8 cellular contexts compared by ENCODE assay signal in genomic region chr17:2055494-2056220, GRCh38. TPM values are rescaled to one million over a fixed set of nuclear protein-coding genes. Genes with fewer than 3 reads are reported as not detected.
DNase-seq lines count a peak whose midpoint lies in the region; ATAC-seq and TF ChIP-seq lines count a peak whose summit lies in the region.

No MANE protein-coding gene starts in this region.

- H3K27me3 ChIP-seq in ACC112 (ENCODE audit: insufficient read depth, low read length) (peaks cover 8% of the 10 kb centered on the region; the same call in 1 of the 2 replicates), HUES6 (ENCODE audit: control insufficient read depth, insufficient read depth, low read length) (peaks cover 94% of the 10 kb centered on the region), adrenal gland (no peaks in the 10 kb centered on the region), right lobe of liver (peaks cover 0 to 19% of the 10 kb centered on the region in 2 donors), testis (no peaks in the 10 kb centered on the region)

- intact Hi-C loops in adrenal gland (cut with DNase I) (loop anchor here (2.0 to 10.0 kb wide), 5 partner anchors 119 to 229 kb away; no protein-coding TSS in a partner anchor), right lobe of liver (cut with DNase I) (loop anchor here (5.0 to 10.0 kb wide), 2 partner anchors 187 to 189 kb away; no protein-coding TSS in a partner anchor), testis (cut with DNase I; ENCODE audit: low total_unique reads) (loop anchor here (2.0 kb wide), 1 partner anchor 189 kb away; no protein-coding TSS in a partner anchor), Calu3 (cut with micrococcal nuclease; ENCODE audit: unreplicated experiment) (no loop called here)

- H3K27ac Mint-ChIP-seq in progenitor cell of endocrine pancreas (no peak overlapping the region), Calu3 (ENCODE audit: unreplicated experiment) (no peak overlapping the region)

- TF ChIP-seq CTCF in adrenal gland (IDR thresholded peaks at IDR 0.05): no peak
- no peak for TF ChIP-seq CTCF in right lobe of liver (IDR thresholded peaks at IDR 0.05)
- TF ChIP-seq CTCF in testis (IDR thresholded peaks at IDR 0.05): no peak
- no peak for TF ChIP-seq CTCF in progenitor cell of endocrine pancreas (IDR thresholded peaks at IDR 0.05; ENCODE audit: unreplicated experiment)
- TF ChIP-seq CTCF in Calu3 (IDR thresholded peaks at IDR 0.05; ENCODE audit: unreplicated experiment): no peak

- DNase-seq in adrenal gland: no peak
- DNase-seq in right lobe of liver: peak in 2 of 3 donors; percentile 54 to 63
- no peak for DNase-seq in testis
- no peak for DNase-seq in progenitor cell of endocrine pancreas (ENCODE audit: low spot score, unreplicated experiment)
- DNase-seq in Calu3: no peak

- no peaks in the 10 kb centered on the region for H3K4me1 ChIP-seq in ACC112 (ENCODE audit: control insufficient read depth, insufficient read depth, low read length, unreplicated experiment)
- peaks cover 21% of the 10 kb centered on the region; the same call in 1 of the 2 replicates for H3K4me1 ChIP-seq in HUES6 (ENCODE audit: control insufficient read depth, insufficient read depth, low read length)
- H3K4me1 ChIP-seq in adrenal gland (replicated peaks in 1 of 2): peaks cover 14 to 28% of the 10 kb centered on the region in 2 donors
- peaks cover 0 to 37% (median 5%) of the 10 kb centered on the region in 4 donors for H3K4me1 ChIP-seq in right lobe of liver
- H3K4me1 ChIP-seq in testis: peaks cover 19% of the 10 kb centered on the region

- ATAC-seq in right lobe of liver: peak in 1 of 4 donors; percentile 6
- ATAC-seq in GM21367 (IDR thresholded peaks at IDR 0.05; ENCODE audit: unreplicated experiment): no peak

- H3K36me3 Mint-ChIP-seq in progenitor cell of endocrine pancreas (ENCODE audit: insufficient read depth): peaks cover 12% of the 10 kb centered on the region
- H3K36me3 Mint-ChIP-seq in Calu3 (ENCODE audit: insufficient read depth, unreplicated experiment): peaks cover 5% of the 10 kb centered on the region

- H3K27me3 Mint-ChIP-seq in progenitor cell of endocrine pancreas (peaks cover 42% of the 10 kb centered on the region), Calu3 (ENCODE audit: unreplicated experiment) (peaks cover 32% of the 10 kb centered on the region)

- CTCF ChIA-PET in Calu3 (lab: Charles Lee): interaction anchor here (1.5 to 2.6 kb wide), 3 partner anchors 38 to 189 kb away, joined by 3 to 22 read pairs (median 5); no protein-coding TSS in a partner anchor

- H3K4me3 ChIP-seq in ACC112 (ENCODE audit: low read depth, low read length) (peak overlapping the region; percentile 79), HUES6 (ENCODE audit: low read depth, low read length) (peak overlapping the region; percentile 63), adrenal gland (peak overlapping the region in 3 of 4 donors; percentile 30 to 72 (median 40)), right lobe of liver (peak overlapping the region; percentile 35 to 59 (median 49)), testis (peak overlapping the region; percentile 66 to 81)

- peak overlapping the region; percentile 46 for H2AFZ ChIP-seq in ACC112 (ENCODE audit: low read length, unreplicated experiment)

- H3K27ac ChIP-seq in ACC112 (ENCODE audit: low read depth, low read length) (peak overlapping the region; percentile 54), HUES6 (ENCODE audit: low read depth, low read length) (no peak overlapping the region), adrenal gland (peak overlapping the region in 4 of 5 donors; percentile 61 to 88 (median 76)), right lobe of liver (peak overlapping the region; percentile 50 to 89 (median 71)), testis (peak overlapping the region; percentile 88 to 92)

- H3K4me1 Mint-ChIP-seq in progenitor cell of endocrine pancreas (ENCODE audit: low read depth) (peaks cover 5% of the 10 kb centered on the region), Calu3 (ENCODE audit: low read depth, unreplicated experiment) (peaks cover 8% of the 10 kb centered on the region)

- no peaks in the 10 kb centered on the region for H3K9me3 Mint-ChIP-seq in progenitor cell of endocrine pancreas (ENCODE audit: low read depth)
- no peaks in the 10 kb centered on the region for H3K9me3 Mint-ChIP-seq in Calu3 (ENCODE audit: low read depth, unreplicated experiment)

- H3K9ac ChIP-seq in HUES6 (ENCODE audit: low read length): no peak overlapping the region

- H3K79me2 ChIP-seq in ACC112 (ENCODE audit: control insufficient read depth, insufficient read depth, low read length, unreplicated experiment): peaks cover 14% of the 10 kb centered on the region

- H3K4me3 Mint-ChIP-seq in progenitor cell of endocrine pancreas (ENCODE audit: low read depth): no peak overlapping the region
- H3K4me3 Mint-ChIP-seq in Calu3 (ENCODE audit: low read depth, unreplicated experiment): no peak overlapping the region

- BruUV-seq in Calu3 (replicated peaks; lab: Mats Ljungman, UMichigan): no TSS peak

- H3K9me3 ChIP-seq in HUES6 (ENCODE audit: control insufficient read depth, insufficient read depth, low read depth, low read length) (no peaks in the 10 kb centered on the region), adrenal gland (replicated peaks in 1 of 3) (no peaks in the 10 kb centered on the region), right lobe of liver (no peaks in the 10 kb centered on the region), testis (no peaks in the 10 kb centered on the region)

- peaks cover 4% of the 10 kb centered on the region; the same call in 1 of the 2 replicates for H3K36me3 ChIP-seq in ACC112 (ENCODE audit: insufficient read depth, low read length)
- no peaks in the 10 kb centered on the region for H3K36me3 ChIP-seq in HUES6 (ENCODE audit: control insufficient read depth, insufficient read depth, low read length)
- no peaks in the 10 kb centered on the region for H3K36me3 ChIP-seq in adrenal gland (replicated peaks in 1 of 2)
- no peaks in the 10 kb centered on the region for H3K36me3 ChIP-seq in right lobe of liver
- no peaks in the 10 kb centered on the region for H3K36me3 ChIP-seq in testis (ENCODE audit: low read depth, missing control alignments)

- TF ChIP-seq POLR2A in adrenal gland (IDR thresholded peaks at IDR 0.05) (no peak), right lobe of liver (IDR thresholded peaks at IDR 0.05) (no peak), testis (IDR thresholded peaks at IDR 0.05) (no peak)

- WGBS in adrenal gland, 4 donors: 13 to 76% (median 37%) methylated on average over 7 to 80 of the region's 87 CpGs
- 10% methylated on average over 2 of the region's 87 CpGs for WGBS in right lobe of liver (ENCODE audit: insufficient coverage, low coverage, low lambda C conversion rate, missing lambda C conversion rate)
- 4 to 56% methylated on average over 6 to 43 of the region's 87 CpGs for WGBS in testis, 2 donors

RNA-seq across cellular contexts. Expression of gene HIC1, which starts 0.8 kb away (rescaled TPM):
- total RNA-seq in adrenal gland: 10 to 100 TPM in 7 of 8 donors, 1 to 10 TPM in 1; 9.8 to 61.8 (median 31.5) TPM
- 10 to 100 TPM in 1 of 3 donors, 1 to 10 TPM in 1, under 1 TPM in 1; 0.92 to 16.7 (median 7.7) TPM for polyA plus RNA-seq in adrenal gland
- 10 to 100 TPM in 2 of 6 experiments, 1 to 10 TPM in 4; 4.7 to 14.8 (median 6.1) TPM for total RNA-seq in right lobe of liver
- 10 to 100 TPM; 36.1 to 38.4 TPM for total RNA-seq in testis
- polyA plus RNA-seq in testis (ENCODE audit: insufficient read depth, low read depth, low replicate concordance): 8.7 TPM
- total RNA-seq in progenitor cell of endocrine pancreas: 0.69 and 0.86 TPM in 2 replicates
- 0.61 and 1.2 TPM in 2 replicates for total RNA-seq in Calu3 (2022)

RNA-seq across cellular contexts. Expression of gene OVCA2, which starts 13.8 kb away (rescaled TPM):
- total RNA-seq in adrenal gland (10 to 100 TPM; 37.2 to 75.9 (median 55.6) TPM), right lobe of liver (10 to 100 TPM; 10.3 to 36.2 (median 14.8) TPM), testis (10 to 100 TPM; 46.3 to 55.1 TPM), progenitor cell of endocrine pancreas (21.9 and 25.4 TPM in 2 replicates), Calu3 (2022) (21.0 and 22.1 TPM in 2 replicates)
- polyA plus RNA-seq in adrenal gland (100 to 1,000 TPM in 2 of 3 donors, 10 to 100 TPM in 1; 57.5 to 155 (median 102) TPM), testis (ENCODE audit: insufficient read depth, low read depth, low replicate concordance) (46.3 TPM)

RNA-seq across cellular contexts. Expression of gene DPH1, which starts 25.7 kb away (rescaled TPM):
- 10 to 100 TPM; 37.7 to 65.3 (median 57.7) TPM for total RNA-seq in adrenal gland
- polyA plus RNA-seq in adrenal gland: 100 to 1,000 TPM in 1 of 3 donors, 10 to 100 TPM in 2; 34.3 to 100 (median 69.7) TPM
- 10 to 100 TPM; 20.0 to 41.1 (median 25.4) TPM for total RNA-seq in right lobe of liver
- 10 to 100 TPM; 91.9 to 93.3 TPM for total RNA-seq in testis
- polyA plus RNA-seq in testis (ENCODE audit: insufficient read depth, low read depth, low replicate concordance): 32.6 TPM
- 39.1 and 44.0 TPM in 2 replicates for total RNA-seq in progenitor cell of endocrine pancreas
- total RNA-seq in Calu3 (2022): 24.7 and 29.7 TPM in 2 replicates

RNA-seq across cellular contexts. Expression of gene RTN4RL1, which starts 30.5 kb away (rescaled TPM):
- total RNA-seq in adrenal gland (1 to 10 TPM; 5.1 to 9.4 (median 8.0) TPM), right lobe of liver (1 to 10 TPM in 5 of 6 experiments, under 1 TPM in 1; 0.54 to 2.6 (median 1.4) TPM), testis (1 to 10 TPM; 1.7 to 1.8 TPM), progenitor cell of endocrine pancreas (11.1 and 12.4 TPM in 2 replicates), Calu3 (2022) (not detected in 2 replicates)
- polyA plus RNA-seq in adrenal gland (1 to 10 TPM; 1.8 to 2.4 (median 1.9) TPM), testis (ENCODE audit: insufficient read depth, low read depth, low replicate concordance) (1.8 TPM)

Comparison
In these comparisons a context has a peak if more than half of its experiments do, and no peak if none do; other contexts are left out.
1. DNase-seq: peak in right lobe of liver (2 of 3); none in adrenal gland (0 of 7), testis (single experiment), progenitor cell of endocrine pancreas (single experiment) and Calu3 (single experiment).
2. Peak in every context shown above with its lines, with median percentiles within 50 percentile points of each other: H3K4me3 ChIP-seq.